Comparison of ENCODE assay signal across 8 cellular contexts in the genomic region with DNA sequence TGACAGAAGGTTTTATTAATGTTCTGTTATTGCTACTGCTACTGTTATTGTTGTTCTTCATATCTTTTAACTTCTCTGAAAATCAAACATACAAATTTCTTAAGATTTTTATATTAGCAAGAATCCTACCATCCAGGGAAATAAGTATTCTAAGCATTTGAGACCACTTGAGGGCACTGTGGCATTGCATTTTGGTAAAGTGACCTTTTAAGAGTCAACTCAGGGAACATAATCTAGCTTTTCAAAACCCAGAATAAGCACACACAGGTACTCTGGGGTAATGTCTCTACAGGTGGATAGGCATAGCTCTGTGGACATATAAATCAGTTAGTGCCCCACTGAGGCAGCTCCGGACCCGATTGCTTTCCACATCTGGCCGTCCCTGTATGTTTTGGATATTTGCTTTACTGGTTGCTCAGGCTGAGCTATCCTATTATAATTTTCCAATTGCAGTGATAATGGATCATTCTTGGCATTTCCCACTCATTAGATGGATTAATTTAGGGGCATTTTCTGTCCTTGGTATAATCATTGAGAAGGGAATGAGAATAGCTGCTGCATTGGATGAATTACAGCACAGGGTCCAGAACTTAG.
DNase-seq lines count a peak whose midpoint lies in the region; FAIRE-seq and TF ChIP-seq lines count a peak whose summit lies in the region.

No MANE protein-coding gene starts in this region.

- TF ChIP-seq POLR2A in H54 (IDR thresholded peaks at IDR 0.05; ENCODE audit: low read depth, low read length), result no peak

- no peak overlapping the region for H3K27ac ChIP-seq in A673 (ENCODE audit: low read depth, low read length, poor library complexity, severe bottlenecking)

- CTCF ChIA-PET in A673 (lab: Charles Lee), result no interaction called here

- peak; percentile 42 for FAIRE-seq in frontal cortex (lab: Jason Lieb, UNC)
- no peak for FAIRE-seq in HTR-8/SVneo (lab: Jason Lieb, UNC)
- no peak for FAIRE-seq in H54 (lab: Jason Lieb, UNC)

- intact Hi-C loops in A673 (cut with micrococcal nuclease; ENCODE audit: unreplicated experiment), result loop anchor here (5.0 kb wide), 2 partner anchors 591 to 1656 kb away; no protein-coding TSS in a partner anchor

- no peaks in the 10 kb centered on the region for H3K27me3 ChIP-seq in A673 (replicated peaks; ENCODE audit: insufficient read depth, low read depth, low read length, poor library complexity)

- no peak overlapping the region for H3K4me3 ChIP-seq in A673 (ENCODE audit: low read depth, low read length, poor library complexity, severe bottlenecking)

- POLR2A ChIA-PET in A673 (lab: Charles Lee; ENCODE audit: low non-redundant PET), result no interaction called here

- H3K36me3 ChIP-seq in A673 (ENCODE audit: insufficient read depth, low read length, poor library complexity, severe bottlenecking), result no peaks in the 10 kb centered on the region

- DNase-seq in A673 (ENCODE audit: low spot score), result peak; percentile 57
- DNase-seq in HS-5 (ENCODE audit: low read depth), result peak; percentile 9
- DNase-seq in SK-MEL-5 (ENCODE audit: low read depth, low spot score), result peak; percentile 55
- DNase-seq in frontal cortex (ENCODE audit: low spot score in 2 of 2), result peak in 1 of 2 donors; percentile 5
- peak; percentile 21 for DNase-seq in smooth muscle cell of the brain vasculature (ENCODE audit: low read depth, low spot score)
- no peak for DNase-seq in HTR-8/SVneo (ENCODE audit: insufficient read length, low spot score)
- no peak for DNase-seq in activated CD4-positive, CD25-positive, alpha-beta regulatory T cell treated with anti-CD3 and anti-CD28 coated beads, Interleukin-2, amount 50 U/mL, for 72 hours
- DNase-seq in H54 (ENCODE audit: insufficient read length, low spot score), result no peak

- BruUV-seq in A673 (replicated peaks; lab: Mats Ljungman, UMichigan), result no TSS peak

- no peaks in the 10 kb centered on the region for H3K9me3 ChIP-seq in A673 (ENCODE audit: low read depth, low read length, poor library complexity, severe bottlenecking)

- H3K4me1 ChIP-seq in A673 (ENCODE audit: insufficient read depth, low read length, poor library complexity, severe bottlenecking), result no peaks in the 10 kb centered on the region

- peak; percentile 61 for TF ChIP-seq CTCF in A673 (conservative IDR thresholded peaks at IDR 0.05; ENCODE audit: low read depth, low read length)

- in situ Hi-C loops in SK-MEL-5 (cut with HindIII; ENCODE audit: low pct_unique_long_range_greater_than_20kb, low sequenced_read_pairs), result no loop called here

Comparison
In these comparisons a context has a peak if more than half of its experiments do, and no peak if none do; other contexts are left out.
1. DNase-seq: peak in A673 (single experiment), HS-5 (single experiment), SK-MEL-5 (single experiment) and smooth muscle cell of the brain vasculature (single experiment); none in HTR-8/SVneo (single experiment), activated CD4-positive, CD25-positive, alpha-beta regulatory T cell treated with anti-CD3 and anti-CD28 coated beads, Interleukin-2, amount 50 U/mL, for 72 hours (single experiment) and H54 (single experiment).